Comparison of ENCODE assay signal across 8 cellular contexts in the genomic region with DNA sequence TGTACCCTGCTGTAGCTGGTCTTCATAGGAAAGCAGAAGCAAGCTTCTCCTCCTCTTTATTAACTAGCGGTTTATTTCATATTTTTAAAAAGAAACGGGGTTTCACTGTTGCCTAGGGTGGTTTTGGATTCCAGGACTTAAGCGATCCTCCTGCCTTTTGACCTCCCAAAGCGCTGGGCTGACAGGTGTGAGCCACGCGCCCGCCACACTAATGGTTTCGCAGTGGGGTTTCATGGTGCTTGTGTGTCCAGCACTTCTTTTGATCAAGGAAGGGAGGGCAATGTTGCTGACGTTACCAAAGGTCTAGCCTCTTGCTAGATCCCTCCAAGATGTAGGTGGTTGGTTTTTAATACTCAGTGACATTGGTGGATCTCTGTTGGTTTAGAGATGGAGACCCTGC. TPM values are rescaled to one million over a fixed set of nuclear protein-coding genes. Genes with fewer than 3 reads are reported as not detected.
DNase-seq lines count a peak whose midpoint lies in the region; ATAC-seq and TF ChIP-seq lines count a peak whose summit lies in the region.

No MANE protein-coding gene starts in this region.

- H3K27me3 ChIP-seq in iPS DF 6.9 (ENCODE audit: control insufficient read depth, insufficient read depth, low read length), result no peaks in the 10 kb centered on the region

- H3K9me3 Mint-ChIP-seq in activated B cell treated with CpG ODN at 0.5 μM for 24 hours, result peaks cover 4% of the 10 kb centered on the region
- H3K9me3 Mint-ChIP-seq in stimulated activated naive B cell treated with anti-CD40 and anti-IgM and Interleukin-4, amounts not matched to agents 10 μg/mL and 1 μg/mL and 100 μg/mL, for 72 hours, result peaks cover 4 to 5% of the 10 kb centered on the region in 2 donors

- no peak overlapping the region for H3K27ac ChIP-seq in iPS DF 6.9 (ENCODE audit: low read length)

- no peaks in the 10 kb centered on the region for H3K9me3 ChIP-seq in iPS DF 6.9 (ENCODE audit: control insufficient read depth, insufficient read depth, low read length)

- peak overlapping the region; percentile 94; the same call in 1 of the 2 replicates for H3K4me3 ChIP-seq in iPS DF 6.9 (ENCODE audit: low read length)

- no peaks in the 10 kb centered on the region for H3K27me3 Mint-ChIP-seq in activated B cell treated with CpG ODN at 0.5 μM for 24 hours
- H3K27me3 Mint-ChIP-seq in stimulated activated naive B cell treated with anti-CD40 and anti-IgM and Interleukin-4, amounts not matched to agents 10 μg/mL and 1 μg/mL and 100 μg/mL, for 72 hours, result no peaks in the 10 kb centered on the region

- H3K36me3 ChIP-seq in iPS DF 6.9 (ENCODE audit: control insufficient read depth, insufficient read depth, low read length), result no peaks in the 10 kb centered on the region

- peaks cover 5% of the 10 kb centered on the region for H3K36me3 Mint-ChIP-seq in activated B cell treated with CpG ODN at 0.5 μM for 24 hours (ENCODE audit: low read depth)
- peaks cover 6 to 20% of the 10 kb centered on the region in 2 donors for H3K36me3 Mint-ChIP-seq in stimulated activated naive B cell treated with anti-CD40 and anti-IgM and Interleukin-4, amounts not matched to agents 10 μg/mL and 1 μg/mL and 100 μg/mL, for 72 hours

- peaks cover 54% of the 10 kb centered on the region for H3K4me1 Mint-ChIP-seq in activated B cell treated with CpG ODN at 0.5 μM for 24 hours
- peaks cover 32 to 57% of the 10 kb centered on the region in 2 donors for H3K4me1 Mint-ChIP-seq in stimulated activated naive B cell treated with anti-CD40 and anti-IgM and Interleukin-4, amounts not matched to agents 10 μg/mL and 1 μg/mL and 100 μg/mL, for 72 hours

- peaks cover 3% of the 10 kb centered on the region; the same call in 1 of the 2 replicates for H3K4me1 ChIP-seq in iPS DF 6.9 (ENCODE audit: control insufficient read depth, insufficient read depth, low read length)

- no CpG with 5 or more reads among the region's 9 CpGs for WGBS in iPS DF 6.9 (ENCODE audit: insufficient coverage, insufficient read length)

- CTCF ChIA-PET in activated B cell treated with CpG ODN at 0.5 μM for 24 hours (lab: Charles Lee), result no interaction called here

- intact Hi-C loops in activated B cell treated with CpG ODN at 0.5 μM for 24 hours (cut with micrococcal nuclease), result no loop called here

- POLR2A ChIA-PET in activated B cell treated with CpG ODN at 0.5 μM for 24 hours (lab: Charles Lee), result interaction anchor here (1.2 to 3.3 kb wide), 5 partner anchors 18 to 72 kb away, joined by 3 to 32 read pairs (median 12); a partner anchor contains a TSS

- no peak for TF ChIP-seq CTCF in activated B cell treated with CpG ODN at 0.5 μM for 24 hours (IDR thresholded peaks at IDR 0.05)

- DNase-seq in NOMO-1 treated with DMSO at 0.1 percent for 48 hours (lab: John Stamatoyannopoulos, UW; ENCODE audit: unreplicated experiment) (peak; percentile 3), NOMO-1 (lab: John Stamatoyannopoulos, UW; ENCODE audit: unreplicated experiment in 2 of 2) (no peak), activated B cell treated with CpG ODN at 0.5 μM for 24 hours (no peak), iPS DF 6.9 (ENCODE audit: low read depth, low spot score) (no peak), putamen (ENCODE audit: low spot score) (no peak), HuH-7 (ENCODE audit: low spot score) (no peak), HUDEP-2 (lab: John Stamatoyannopoulos, UW; ENCODE audit: unreplicated experiment in 76 of 76) (no peak)
- DNase-seq in stimulated activated naive B cell treated with anti-CD40 and anti-IgM and Interleukin-4, amounts not matched to agents 10 μg/mL and 1 μg/mL and 100 μg/mL, for 72 hours, result no peak

- ATAC-seq in activated B cell treated with CpG ODN at 0.5 μM for 24 hours (ENCODE audit: low read depth), result no peak
- no peak for ATAC-seq in stimulated activated naive B cell treated with anti-CD40 and anti-IgM and Interleukin-4, amounts not matched to agents 10 μg/mL and 1 μg/mL and 100 μg/mL, for 72 hours (replicated peaks)

- H3K4me3 Mint-ChIP-seq in activated B cell treated with CpG ODN at 0.5 μM for 24 hours, result peak overlapping the region; percentile 90
- peak overlapping the region; percentile 91 to 95 for H3K4me3 Mint-ChIP-seq in stimulated activated naive B cell treated with anti-CD40 and anti-IgM and Interleukin-4, amounts not matched to agents 10 μg/mL and 1 μg/mL and 100 μg/mL, for 72 hours

- peak overlapping the region; percentile 65 for H3K27ac Mint-ChIP-seq in activated B cell treated with CpG ODN at 0.5 μM for 24 hours
- H3K27ac Mint-ChIP-seq in stimulated activated naive B cell treated with anti-CD40 and anti-IgM and Interleukin-4, amounts not matched to agents 10 μg/mL and 1 μg/mL and 100 μg/mL, for 72 hours, result peak overlapping the region; percentile 91

RNA-seq across cellular contexts. Expression of a gene that starts 1.4 kb away (rescaled TPM):
- 67.3 and 73.7 TPM in 2 replicates for total RNA-seq in activated B cell treated with CpG ODN at 0.5 μM for 24 hours

RNA-seq across cellular contexts. Expression of a gene that starts 42.2 kb away (rescaled TPM):
- total RNA-seq in activated B cell treated with CpG ODN at 0.5 μM for 24 hours, result 162 and 175 TPM in 2 replicates

RNA-seq across cellular contexts. Expression of a gene that starts 55.9 kb away (rescaled TPM):
- 31.7 and 35.2 TPM in 2 replicates for total RNA-seq in activated B cell treated with CpG ODN at 0.5 μM for 24 hours
